Comparison of ENCODE assay signal across 8 cellular contexts in genomic region chr4:121256346-121256745, GRCh38.
DNase-seq lines count a peak whose midpoint lies in the region; ATAC-seq and TF ChIP-seq lines count a peak whose summit lies in the region.

No MANE protein-coding gene starts in this region.

- TF ChIP-seq CTCF in HFF-Myc (IDR thresholded peaks at IDR 0.05; ENCODE audit: low read depth, low read length, missing control alignments) (no peak), osteoblast (IDR thresholded peaks at IDR 0.05; ENCODE audit: extremely low read depth, low read depth, low read length) (no peak), mesothelial cell of epicardium (IDR thresholded peaks at IDR 0.05; ENCODE audit: unreplicated experiment) (no peak)

- H3K27me3 ChIP-seq in osteoblast (ENCODE audit: insufficient read depth, low read length) = no peaks in the 10 kb centered on the region

- H2AFZ ChIP-seq in osteoblast (ENCODE audit: low read length) = no peak overlapping the region

- no peak overlapping the region for H3K4me3 Mint-ChIP-seq in mesothelial cell of epicardium

- H3K4me2 ChIP-seq in osteoblast (ENCODE audit: insufficient read depth, low read length) = peak overlapping the region; percentile 4

- H3K4me3 ChIP-seq in HFF-Myc (replicated peaks; ENCODE audit: low read depth, low read length) (no peak overlapping the region), osteoblast (ENCODE audit: insufficient read depth, low read length) (no peak overlapping the region)

- H3K79me2 ChIP-seq in osteoblast (ENCODE audit: insufficient read depth, low read length) = no peaks in the 10 kb centered on the region

- in situ Hi-C loops in KBM-7 (cut with MboI; ENCODE audit: low pct_unique_long_range_greater_than_20kb, low sequenced_read_pairs) = no loop called here

- no peaks in the 10 kb centered on the region for H3K27me3 Mint-ChIP-seq in mesothelial cell of epicardium (ENCODE audit: low read depth)

- H3K27ac ChIP-seq in osteoblast (ENCODE audit: low read depth, low read length) = peak overlapping the region; percentile 26

- peak; percentile 78 for DNase-seq in HFF-Myc (ENCODE audit: extremely low read depth, low read depth)
- DNase-seq in MV-4-11 (lab: John Stamatoyannopoulos, UW) = peak; percentile 86
- peak in 1 of 2 donors; percentile 54 for DNase-seq in activated naive CD4-positive, alpha-beta T cell treated with anti-CD3 and anti-CD28 coated beads, Interleukin-2, amount 50 U/mL, for 72 hours (ENCODE audit: low spot score in 2 of 2)
- peak; percentile 93 for DNase-seq in osteoblast (ENCODE audit: insufficient read length, low spot score, missing footprints)
- no peak for DNase-seq in mesothelial cell of epicardium (ENCODE audit: low spot score in 2 of 2, unreplicated experiment in 2 of 2)
- no peak for DNase-seq in KBM-7
- no peak for DNase-seq in NCI-H446 treated with DMSO at 0.1 percent for 48 hours (lab: John Stamatoyannopoulos, UW)

- ATAC-seq in GM18499 (IDR thresholded peaks at IDR 0.05; ENCODE audit: insufficient read depth, unreplicated experiment) = peak; percentile 100
- peak; percentile 97 to 98 for ATAC-seq in activated naive CD4-positive, alpha-beta T cell treated with anti-CD3 and anti-CD28 coated beads, Interleukin-2, amount 50 U/mL, for 72 hours

- no peaks in the 10 kb centered on the region for H3K9me3 ChIP-seq in osteoblast (ENCODE audit: low read depth, low read length)

- H3K36me3 ChIP-seq in osteoblast (ENCODE audit: insufficient read depth, low read length) = no peaks in the 10 kb centered on the region

- H3K36me3 Mint-ChIP-seq in activated naive CD4-positive, alpha-beta T cell treated with anti-CD3 and anti-CD28 coated beads, Interleukin-2, amount 50 U/mL, for 72 hours = no peaks in the 10 kb centered on the region
- no peaks in the 10 kb centered on the region for H3K36me3 Mint-ChIP-seq in mesothelial cell of epicardium

- H4K20me1 ChIP-seq in osteoblast (ENCODE audit: insufficient read depth, low read length) = no peaks in the 10 kb centered on the region

- H3K4me1 ChIP-seq in osteoblast (ENCODE audit: insufficient read depth, low read length) = peaks cover 8% of the 10 kb centered on the region

- H3K27ac Mint-ChIP-seq in activated naive CD4-positive, alpha-beta T cell treated with anti-CD3 and anti-CD28 coated beads, Interleukin-2, amount 50 U/mL, for 72 hours = peak overlapping the region; percentile 87 to 89
- H3K27ac Mint-ChIP-seq in mesothelial cell of epicardium = no peak overlapping the region

- H3K9me3 Mint-ChIP-seq in activated naive CD4-positive, alpha-beta T cell treated with anti-CD3 and anti-CD28 coated beads, Interleukin-2, amount 50 U/mL, for 72 hours = peaks cover 0 to 5% of the 10 kb centered on the region in 2 donors
- H3K9me3 Mint-ChIP-seq in mesothelial cell of epicardium = peaks cover 3% of the 10 kb centered on the region

- no peaks in the 10 kb centered on the region for H3K4me1 Mint-ChIP-seq in mesothelial cell of epicardium

Comparison
In these comparisons a context has a peak if more than half of its experiments do, and no peak if none do; other contexts are left out.
1. DNase-seq: peak in HFF-Myc (single experiment), MV-4-11 (single experiment) and osteoblast (single experiment); none in mesothelial cell of epicardium (0 of 2), KBM-7 (single experiment) and NCI-H446 treated with DMSO at 0.1 percent for 48 hours (single experiment).